33 cellular contexts compared by ENCODE assay signal in the genomic region with DNA sequence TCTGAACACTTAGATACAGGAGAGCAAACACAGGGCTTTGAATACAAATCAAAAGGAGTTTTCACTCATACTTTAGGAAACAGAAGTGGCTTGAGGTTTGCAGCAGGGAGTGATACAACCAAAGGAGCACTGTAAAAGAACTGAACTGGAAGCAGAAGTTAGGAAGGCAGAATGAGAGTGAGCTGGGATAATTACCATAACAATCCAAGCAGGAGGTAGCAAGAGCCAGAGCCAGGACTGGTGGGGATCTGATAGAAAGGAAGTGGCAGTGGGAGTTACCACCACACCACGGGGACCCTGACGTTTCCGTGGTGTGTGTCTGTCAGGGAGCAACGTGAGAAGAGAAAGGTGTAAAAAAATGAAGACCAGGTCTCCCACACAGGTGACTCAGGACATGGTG.
"Had no signal": no experiment of that assay in that cellular context is flagged by ENCODE, and none has a peak within 500 bp of the region (broad histone marks: within the 10 kb centered on the region; RNA-seq: fewer than 3 reads in every experiment).

No MANE protein-coding gene starts in this region.

- H3K27ac ChIP-seq: body of pancreas, colonic mucosa, gastrocnemius medialis, parathyroid adenoma, psoas muscle, sigmoid colon, upper lobe of left lung, vagina had no signal

- H3K4me3 Mint-ChIP-seq: activated naive CD8-positive, alpha-beta T cell; naive thymus-derived CD4-positive, alpha-beta T cell; stimulated activated memory B cell treated with anti-CD40 and anti-IgM and Interleukin-4, amounts not matched to agents 10 μg/mL and 1 μg/mL and 100 μg/mL, for 72 hours; stimulated activated naive CD8-positive, alpha-beta T cell treated with anti-CD3 and anti-CD28 coated beads, Interleukin-15, amount 100 ng/mL, for 72 hours; T-helper 2 cell treated with Interferon-gamma antibody and Interleukin-4, amounts not matched to agents 5 μg/mL and 100 μg/mL, for 36 hours had no signal

- ATAC-seq: body of pancreas; gastrocnemius medialis; left colon; naive thymus-derived CD4-positive, alpha-beta T cell; psoas muscle; stimulated activated memory B cell treated with anti-CD40 and anti-IgM and Interleukin-4, amounts not matched to agents 10 μg/mL and 1 μg/mL and 100 μg/mL, for 72 hours; stimulated activated naive CD8-positive, alpha-beta T cell treated with anti-CD3 and anti-CD28 coated beads, Interleukin-15, amount 100 ng/mL, for 72 hours had no signal

- H3K27ac Mint-ChIP-seq: activated naive CD8-positive, alpha-beta T cell; naive thymus-derived CD4-positive, alpha-beta T cell; stimulated activated memory B cell treated with anti-CD40 and anti-IgM and Interleukin-4, amounts not matched to agents 10 μg/mL and 1 μg/mL and 100 μg/mL, for 72 hours; stimulated activated naive CD8-positive, alpha-beta T cell treated with anti-CD3 and anti-CD28 coated beads, Interleukin-15, amount 100 ng/mL, for 72 hours; T-helper 2 cell treated with Interferon-gamma antibody and Interleukin-4, amounts not matched to agents 5 μg/mL and 100 μg/mL, for 36 hours had no signal

- H3K4me1 Mint-ChIP-seq: stimulated activated memory B cell treated with anti-CD40 and anti-IgM and Interleukin-4, amounts not matched to agents 10 μg/mL and 1 μg/mL and 100 μg/mL, for 72 hours had no signal

- H3K36me3 Mint-ChIP-seq: activated naive CD8-positive, alpha-beta T cell; naive thymus-derived CD4-positive, alpha-beta T cell; stimulated activated memory B cell treated with anti-CD40 and anti-IgM and Interleukin-4, amounts not matched to agents 10 μg/mL and 1 μg/mL and 100 μg/mL, for 72 hours had no signal

- DNase-seq: activated CD4-positive, alpha-beta T cell treated with anti-CD3 and anti-CD28 coated beads for 4 hours; activated CD4-positive, alpha-beta T cell treated with anti-CD3 and anti-CD28 coated beads, Interleukin-2, amount 50 U/mL, for 4 hours; activated effector memory CD4-positive, alpha-beta T cell treated with Interleukin-2 at 50 U/mL for 16 hours; activated naive CD4-positive, alpha-beta T cell treated with Interleukin-2 at 50 U/mL for 16 hours; activated T-cell treated with anti-CD3 and anti-CD28 coated beads for 4 hours; aorta; body of pancreas; cerebellar nuclear complex; colonic mucosa; effector CD8-positive, alpha-beta T cell; erythroblast; gastrocnemius medialis; head of caudate nucleus; hippocampal formation; kidney; left colon; midbrain; naive thymus-derived CD4-positive, alpha-beta T cell; occipital lobe; psoas muscle; sigmoid colon; small intestine; stimulated activated CD4-positive, alpha-beta T cell treated with anti-CD3 and anti-CD28 coated beads, Interleukin-4, amount 100 ng/mL, for 4 hours; stimulated activated CD8-positive, alpha-beta memory T cell treated with anti-CD3 and anti-CD28 coated beads, Interleukin-4, amount 100 ng/mL, for 48 hours; stimulated activated naive CD8-positive, alpha-beta T cell treated with anti-CD3 and anti-CD28 coated beads, Interleukin-15, amount 100 ng/mL, for 72 hours; substantia nigra; T-helper 1 cell; upper lobe of left lung had no signal

- H3K4me1 ChIP-seq: psoas muscle had no signal

- H3K27me3 ChIP-seq: colonic mucosa, vagina had no signal

- H3K9me3 ChIP-seq: body of pancreas, colonic mucosa, gastrocnemius medialis, psoas muscle, sigmoid colon, upper lobe of left lung, vagina had no signal

- H3K36me3 ChIP-seq: colonic mucosa, gastrocnemius medialis, sigmoid colon, upper lobe of left lung, vagina had no signal

- H3K9ac ChIP-seq: parathyroid adenoma had no signal

- H3K9me3 Mint-ChIP-seq: naive thymus-derived CD4-positive, alpha-beta T cell; stimulated activated memory B cell treated with anti-CD40 and anti-IgM and Interleukin-4, amounts not matched to agents 10 μg/mL and 1 μg/mL and 100 μg/mL, for 72 hours; stimulated activated naive CD8-positive, alpha-beta T cell treated with anti-CD3 and anti-CD28 coated beads, Interleukin-15, amount 100 ng/mL, for 72 hours; T-helper 2 cell treated with Interferon-gamma antibody and Interleukin-4, amounts not matched to agents 5 μg/mL and 100 μg/mL, for 36 hours had no signal

- H3K4me3 ChIP-seq: body of pancreas, colonic mucosa, gastrocnemius medialis, psoas muscle, sigmoid colon, upper lobe of left lung, vagina had no signal
